Comparison of ENCODE assay signal across 9 cellular contexts in genomic region chrX:134026732-134027311, GRCh38. TPM values are rescaled to one million over a fixed set of nuclear protein-coding genes. Genes with fewer than 3 reads are reported as not detected.
DNase-seq lines count a peak whose midpoint lies in the region; ATAC-seq, FAIRE-seq and TF ChIP-seq lines count a peak whose summit lies in the region.
"Had no signal": no experiment of that assay in that cellular context is flagged by ENCODE, and none has a peak within 500 bp of the region (broad histone marks: within the 10 kb centered on the region; RNA-seq: fewer than 3 reads in every experiment).

No MANE protein-coding gene starts in this region.

- no peaks in the 10 kb centered on the region for H3K36me3 ChIP-seq in pancreas
- H3K36me3 ChIP-seq: upper lobe of left lung had no signal

- DNase-seq in NCI-H1417 (lab: John Stamatoyannopoulos, UW) (peak in 2 of 3 experiments; percentile 17 to 57), NCI-H1417 treated with DMSO at 0.1 percent for 48 hours (lab: John Stamatoyannopoulos, UW) (no peak), frontal cortex (ENCODE audit: low spot score in 2 of 2) (peak; percentile 3 to 7), pancreas (peak in 4 of 6 donors; percentile 16 to 64 (median 40))
- DNase-seq in activated T-cell treated with anti-CD3 and anti-CD28 coated beads, Interleukin-2, amount 50 U/mL, for 4 hours = no peak

- no peak overlapping the region for H3K27ac ChIP-seq in pancreas
- H3K27ac ChIP-seq: upper lobe of left lung had no signal

- peak in 3 of 4 donors; percentile 21 to 47 (median 44) for TF ChIP-seq CTCF in pancreas (IDR thresholded peaks at IDR 0.05)

- peak overlapping the region; percentile 26 for H3K4me3 Mint-ChIP-seq in activated T-cell treated with anti-CD3 and anti-CD28 coated beads, Interleukin-2, amount 50 U/mL, for 4 hours

- no peak for FAIRE-seq in frontal cortex (lab: Jason Lieb, UNC)
- peak; percentile 89 for FAIRE-seq in pancreas (lab: Jason Lieb, UNC)

- H3K4me1 ChIP-seq in pancreas = no peaks in the 10 kb centered on the region

- H3K9me3 Mint-ChIP-seq in activated T-cell treated with anti-CD3 and anti-CD28 coated beads, Interleukin-2, amount 50 U/mL, for 4 hours = no peaks in the 10 kb centered on the region

- WGBS in pancreas, 2 donors = 11 to 21% methylated on average over 10 of the region's 10 CpGs

- intact Hi-C loops in pancreas (cut with DNase I) = no loop called here

- ATAC-seq in activated T-cell treated with anti-CD3 and anti-CD28 coated beads, Interleukin-2, amount 50 U/mL, for 4 hours = peak; percentile 35 to 40
- ATAC-seq in pancreas = peak; percentile 60 to 98 (median 92)
- ATAC-seq in GM19035 (IDR thresholded peaks at IDR 0.05; ENCODE audit: unreplicated experiment) = no peak
- ATAC-seq in GM18498 (IDR thresholded peaks at IDR 0.05; ENCODE audit: unreplicated experiment) = no peak

- TF ChIP-seq RAD21 in Ishikawa (IDR thresholded peaks at IDR 0.05; ENCODE audit: low read depth) = 0 out of 2 replicates have a peak, but pooled peaks have one; percentile 29

- H3K27me3 Mint-ChIP-seq in activated T-cell treated with anti-CD3 and anti-CD28 coated beads, Interleukin-2, amount 50 U/mL, for 4 hours (ENCODE audit: low read depth) = no peaks in the 10 kb centered on the region

- no peaks in the 10 kb centered on the region for H3K9me3 ChIP-seq in pancreas
- H3K9me3 ChIP-seq: upper lobe of left lung had no signal

- no peak for TF ChIP-seq EP300 in Ishikawa (IDR thresholded peaks at IDR 0.05; ENCODE audit: borderline replicate concordance)

- peaks cover 2% of the 10 kb centered on the region for H3K4me1 Mint-ChIP-seq in activated T-cell treated with anti-CD3 and anti-CD28 coated beads, Interleukin-2, amount 50 U/mL, for 4 hours (ENCODE audit: low read depth)

- no peak overlapping the region for H3K4me3 ChIP-seq in pancreas

- no peaks in the 10 kb centered on the region for H3K36me3 Mint-ChIP-seq in activated T-cell treated with anti-CD3 and anti-CD28 coated beads, Interleukin-2, amount 50 U/mL, for 4 hours (ENCODE audit: insufficient read depth)

- peaks cover 0 to 4% (median 0%) of the 10 kb centered on the region in 4 donors for H3K27me3 ChIP-seq in pancreas
- H3K27me3 ChIP-seq: upper lobe of left lung had no signal

TF ChIP-seq in Ishikawa, 13 proteins besides CTCF, POLR2A, EP300 and RAD21:
- TF ChIP-seq FOXM1 (IDR thresholded peaks at IDR 0.05; ENCODE audit: borderline replicate concordance, low read depth) (no peak), MAX (IDR thresholded peaks at IDR 0.05) (no peak), REST (IDR thresholded peaks at IDR 0.05; ENCODE audit: low read depth) (no peak), ZBTB7A (IDR thresholded peaks at IDR 0.05; ENCODE audit: low read depth) (no peak), CEBPB (IDR thresholded peaks at IDR 0.05) (peak; percentile 46; the same call in 1 of the 2 replicates), USF1 (IDR thresholded peaks at IDR 0.05) (no peak), YY1 (IDR thresholded peaks at IDR 0.05; ENCODE audit: low read depth) (no peak), TAF1 (IDR thresholded peaks at IDR 0.05; ENCODE audit: low read depth) (no peak)

RNA-seq across cellular contexts. Expression of gene GPC3, which starts 41.4 kb away (rescaled TPM):
- under 1 TPM; 0.46 to 0.82 (median 0.54) TPM for total RNA-seq in activated T-cell treated with anti-CD3 and anti-CD28 coated beads, Interleukin-2, amount 50 U/mL, for 4 hours
- 3.3 TPM for total RNA-seq in frontal cortex
- 10 to 100 TPM in 2 of 6 donors, 1 to 10 TPM in 4; 1.7 to 18.6 (median 5.5) TPM for total RNA-seq in pancreas
- 1 to 10 TPM in 1 of 2 donors, under 1 TPM in 1; 0.95 to 2.9 TPM for polyA plus RNA-seq in pancreas

Comparison
In these comparisons a context has a peak if more than half of its experiments do, and no peak if none do; other contexts are left out.
1. DNase-seq: peak in NCI-H1417 (2 of 3), frontal cortex (2 of 2) and pancreas (4 of 6); none in NCI-H1417 treated with DMSO at 0.1 percent for 48 hours (single experiment) and activated T-cell treated with anti-CD3 and anti-CD28 coated beads, Interleukin-2, amount 50 U/mL, for 4 hours (single experiment).
2. ATAC-seq: peak in activated T-cell treated with anti-CD3 and anti-CD28 coated beads, Interleukin-2, amount 50 U/mL, for 4 hours (2 of 2) and pancreas (4 of 4); none in GM19035 (single experiment) and GM18498 (single experiment).